11 cellular contexts compared by ENCODE assay signal in the genomic region with DNA sequence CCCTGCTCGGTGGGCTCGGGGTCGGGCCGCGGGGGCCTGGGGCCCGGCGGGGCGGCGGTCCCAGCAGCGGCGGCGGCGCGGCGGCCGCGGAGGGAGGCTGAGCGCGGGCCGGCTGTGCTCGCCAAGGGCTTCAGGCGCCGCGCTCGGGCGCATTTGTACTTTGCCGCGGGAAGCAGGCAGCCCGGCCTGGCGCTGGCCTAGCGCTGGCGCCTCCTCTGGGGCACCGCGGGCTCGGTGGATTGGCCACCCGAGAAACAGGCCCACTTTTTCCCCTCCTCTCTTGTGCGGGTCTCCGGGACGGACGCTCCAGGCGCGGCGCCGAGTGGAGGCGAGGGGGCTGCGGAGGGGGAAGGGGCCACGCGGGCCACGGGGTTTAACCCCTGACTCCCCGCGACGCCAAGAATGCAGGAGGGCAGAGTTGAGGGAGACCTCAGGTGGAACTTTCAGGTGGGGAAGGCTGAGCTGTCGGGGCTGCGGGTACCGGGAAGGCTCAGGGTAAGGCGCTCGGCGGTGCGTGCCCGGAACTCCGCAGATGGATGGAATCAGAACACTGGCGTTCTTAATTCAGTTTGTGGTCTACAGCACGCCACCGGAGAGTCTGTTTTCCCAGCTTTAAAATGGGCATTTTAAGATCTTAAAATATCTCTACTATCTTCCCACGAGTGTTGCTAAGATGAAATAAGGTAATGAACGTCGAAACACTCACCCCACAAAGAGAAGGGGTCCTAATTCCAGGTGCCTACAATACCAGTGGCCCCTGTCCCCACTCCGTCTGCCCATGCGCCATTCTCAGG. TPM values are rescaled to one million over a fixed set of nuclear protein-coding genes. Genes with fewer than 3 reads are reported as not detected.
DNase-seq lines count a peak whose midpoint lies in the region; ATAC-seq, FAIRE-seq and TF ChIP-seq lines count a peak whose summit lies in the region.
"Had no signal": no experiment of that assay in that cellular context is flagged by ENCODE, and none has a peak within 500 bp of the region (broad histone marks: within the 10 kb centered on the region; RNA-seq: fewer than 3 reads in every experiment).

A gene with protein sequence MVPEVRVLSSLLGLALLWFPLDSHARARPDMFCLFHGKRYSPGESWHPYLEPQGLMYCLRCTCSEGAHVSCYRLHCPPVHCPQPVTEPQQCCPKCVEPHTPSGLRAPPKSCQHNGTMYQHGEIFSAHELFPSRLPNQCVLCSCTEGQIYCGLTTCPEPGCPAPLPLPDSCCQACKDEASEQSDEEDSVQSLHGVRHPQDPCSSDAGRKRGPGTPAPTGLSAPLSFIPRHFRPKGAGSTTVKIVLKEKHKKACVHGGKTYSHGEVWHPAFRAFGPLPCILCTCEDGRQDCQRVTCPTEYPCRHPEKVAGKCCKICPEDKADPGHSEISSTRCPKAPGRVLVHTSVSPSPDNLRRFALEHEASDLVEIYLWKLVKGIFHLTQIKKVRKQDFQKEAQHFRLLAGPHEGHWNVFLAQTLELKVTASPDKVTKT (minus strand): TSS at position 126 of the 794 bp plus-strand sequence. CDS start 538 bp downstream, outside the sequence.

- peaks cover 20% of the 10 kb centered on the region for H3K27me3 ChIP-seq in CD8-positive, alpha-beta memory T cell (ENCODE audit: insufficient read depth, low read length, poor library complexity, severe bottlenecking)
- H3K27me3 ChIP-seq in pancreas (peaks cover 0 to 7% (median 4%) of the 10 kb centered on the region in 4 donors), small intestine (ENCODE audit: control insufficient read depth in 2 of 2, insufficient read depth in 2 of 2, low read length in 2 of 2) (peaks cover 7 to 18% of the 10 kb centered on the region in 2 donors)

- CTCF ChIA-PET in CD8-positive, alpha-beta memory T cell (lab: Charles Lee): no interaction called here
- CTCF ChIA-PET in activated CD8-positive, alpha-beta T cell treated with anti-CD3 and anti-CD28 coated beads, Interleukin-2, amount 10 ng/mL, durations not matched to agents 7 days and 5 days (lab: Charles Lee): no interaction called here

- no peak for TF ChIP-seq POLR2A in GM18505 (IDR thresholded peaks at IDR 0.05; ENCODE audit: borderline replicate concordance, extremely low read depth, insufficient read depth, insufficient read length)

- H3K9me3 ChIP-seq in CD8-positive, alpha-beta memory T cell (ENCODE audit: low read length): no peaks in the 10 kb centered on the region
- no peaks in the 10 kb centered on the region for H3K9me3 ChIP-seq in pancreas
- H3K9me3 ChIP-seq in small intestine (ENCODE audit: control insufficient read depth, low read depth): no peaks in the 10 kb centered on the region

- no peaks in the 10 kb centered on the region for H3K9me3 Mint-ChIP-seq in CD8-positive, alpha-beta memory T cell
- no peaks in the 10 kb centered on the region for H3K9me3 Mint-ChIP-seq in activated CD8-positive, alpha-beta T cell treated with anti-CD3 and anti-CD28 coated beads, Interleukin-2, amount 10 ng/mL, durations not matched to agents 7 days and 5 days (ENCODE audit: insufficient read depth)
- H3K9me3 Mint-ChIP-seq: stimulated activated naive CD8-positive, alpha-beta T cell treated with anti-CD3 and anti-CD28 coated beads, Interleukin-15, Interleukin-2, amounts not matched to agents 100 ng/mL and 50 ng/mL, for 24 hours had no signal

- no peak for TF ChIP-seq CTCF in pancreas (IDR thresholded peaks at IDR 0.05)

- no peak within 1 kb of the TSS for H3K4me3 ChIP-seq in CD8-positive, alpha-beta memory T cell (ENCODE audit: low read length)
- peak within 1 kb of the TSS in 2 of 4 donors; percentile 10 to 30 for H3K4me3 ChIP-seq in pancreas
- no peak within 1 kb of the TSS for H3K4me3 ChIP-seq in small intestine (ENCODE audit: low read depth in 1 of 2, low read length in 2 of 2)

- DNase-seq in CD8-positive, alpha-beta memory T cell: no peak
- peak; percentile 18 for DNase-seq in UCSD-AML1 (lab: John Stamatoyannopoulos, UW; ENCODE audit: unreplicated experiment)
- DNase-seq in germinal center (ENCODE audit: low spot score): peak; percentile 22
- peak in 2 of 6 donors; percentile 76 to 84 for DNase-seq in pancreas
- DNase-seq in DMS114 treated with DMSO at 0.1 percent for 48 hours (lab: John Stamatoyannopoulos, UW; ENCODE audit: unreplicated experiment): no peak
- no peak for DNase-seq in small intestine
- DNase-seq in activated CD8-positive, alpha-beta T cell treated with anti-CD3 and anti-CD28 coated beads, Interleukin-2, amount 10 ng/mL, durations not matched to agents 7 days and 5 days: no peak
- DNase-seq: activated CD4-positive, alpha-beta T cell treated with anti-CD3 and anti-CD28 coated beads for 48 hours had no signal

- peaks cover 36 to 65% of the 10 kb centered on the region in 2 donors for H3K27me3 Mint-ChIP-seq in CD8-positive, alpha-beta memory T cell
- H3K27me3 Mint-ChIP-seq in activated CD8-positive, alpha-beta T cell treated with anti-CD3 and anti-CD28 coated beads, Interleukin-2, amount 10 ng/mL, durations not matched to agents 7 days and 5 days (ENCODE audit: low read depth): peaks cover 69% of the 10 kb centered on the region

- 14 to 19% methylated on average over 52 to 69 of the region's 69 CpGs for WGBS in pancreas, 2 donors
- 12 to 30% (median 20%) methylated on average over 31 to 69 of the region's 69 CpGs for WGBS in small intestine, 3 donors

- no peaks in the 10 kb centered on the region for H3K36me3 Mint-ChIP-seq in CD8-positive, alpha-beta memory T cell
- no peaks in the 10 kb centered on the region for H3K36me3 Mint-ChIP-seq in activated CD8-positive, alpha-beta T cell treated with anti-CD3 and anti-CD28 coated beads, Interleukin-2, amount 10 ng/mL, durations not matched to agents 7 days and 5 days (ENCODE audit: low read depth)

- intact Hi-C loops in pancreas (cut with DNase I): loop anchor here in 1 of 3 donors (10.0 kb wide), 1 partner anchor 97 kb away; no protein-coding TSS in a partner anchor

- H3K36me3 ChIP-seq in CD8-positive, alpha-beta memory T cell (ENCODE audit: insufficient read depth, low read length): no peaks in the 10 kb centered on the region
- H3K36me3 ChIP-seq in pancreas (no peaks in the 10 kb centered on the region), small intestine (ENCODE audit: control insufficient read depth in 2 of 2, insufficient read depth in 2 of 2, low read length in 2 of 2) (no peaks in the 10 kb centered on the region)

- peaks cover 5 to 21% (median 6%) of the 10 kb centered on the region in 3 donors for H3K4me1 Mint-ChIP-seq in CD8-positive, alpha-beta memory T cell
- H3K4me1 Mint-ChIP-seq in activated CD8-positive, alpha-beta T cell treated with anti-CD3 and anti-CD28 coated beads, Interleukin-2, amount 10 ng/mL, durations not matched to agents 7 days and 5 days (ENCODE audit: low read depth): no peaks in the 10 kb centered on the region

- H3K27ac ChIP-seq in CD8-positive, alpha-beta memory T cell (ENCODE audit: low read depth, low read length): no peak within 1 kb of the TSS
- H3K27ac ChIP-seq in pancreas (no peak within 1 kb of the TSS), small intestine (ENCODE audit: low read depth in 1 of 2, low read length in 1 of 2) (no peak within 1 kb of the TSS)

- peak within 1 kb of the TSS in 5 of 7 donors; percentile 37 to 71 (median 46) for H3K4me3 Mint-ChIP-seq in CD8-positive, alpha-beta memory T cell
- no peak within 1 kb of the TSS for H3K4me3 Mint-ChIP-seq in activated CD8-positive, alpha-beta T cell treated with anti-CD3 and anti-CD28 coated beads, Interleukin-2, amount 10 ng/mL, durations not matched to agents 7 days and 5 days
- H3K4me3 Mint-ChIP-seq: stimulated activated naive CD8-positive, alpha-beta T cell treated with anti-CD3 and anti-CD28 coated beads, Interleukin-15, Interleukin-2, amounts not matched to agents 100 ng/mL and 50 ng/mL, for 24 hours had no signal

- ATAC-seq in pancreas (peak in 3 of 4 donors; percentile 39 to 66 (median 61)), GM18505 (IDR thresholded peaks at IDR 0.05; ENCODE audit: unreplicated experiment) (no peak)
- no peak for ATAC-seq in activated CD8-positive, alpha-beta T cell treated with anti-CD3 and anti-CD28 coated beads, Interleukin-2, amount 10 ng/mL, durations not matched to agents 7 days and 5 days

- POLR2A ChIA-PET in CD8-positive, alpha-beta memory T cell (lab: Charles Lee): no interaction called here
- POLR2A ChIA-PET in activated CD8-positive, alpha-beta T cell treated with anti-CD3 and anti-CD28 coated beads, Interleukin-2, amount 10 ng/mL, durations not matched to agents 7 days and 5 days (lab: Charles Lee): no interaction called here

- H3K27ac Mint-ChIP-seq in CD8-positive, alpha-beta memory T cell: no peak within 1 kb of the TSS
- H3K27ac Mint-ChIP-seq in activated CD8-positive, alpha-beta T cell treated with anti-CD3 and anti-CD28 coated beads, Interleukin-2, amount 10 ng/mL, durations not matched to agents 7 days and 5 days: no peak within 1 kb of the TSS
- H3K27ac Mint-ChIP-seq: stimulated activated naive CD8-positive, alpha-beta T cell treated with anti-CD3 and anti-CD28 coated beads, Interleukin-15, Interleukin-2, amounts not matched to agents 100 ng/mL and 50 ng/mL, for 24 hours had no signal

- H3K4me1 ChIP-seq in CD8-positive, alpha-beta memory T cell (ENCODE audit: insufficient read depth, low read length): no peaks in the 10 kb centered on the region
- no peaks in the 10 kb centered on the region for H3K4me1 ChIP-seq in pancreas
- H3K4me1 ChIP-seq in small intestine (ENCODE audit: control insufficient read depth in 2 of 2, insufficient read depth in 1 of 2, low read depth in 1 of 2, low read length in 1 of 2): peaks cover 0 to 3% of the 10 kb centered on the region in 2 donors

- FAIRE-seq in pancreas (lab: Jason Lieb, UNC) (no peak), small intestine (lab: Jason Lieb, UNC) (no peak)
- FAIRE-seq: GM12891 had no signal

RNA-seq across cellular contexts. Expression of the gene that starts here (rescaled TPM):
- total RNA-seq in CD8-positive, alpha-beta memory T cell: not detected
- not detected for polyA plus RNA-seq in CD8-positive, alpha-beta memory T cell
- 1 to 10 TPM in 2 of 6 donors, under 1 TPM in 3, not detected in 1; 0.72 to 6.9 (median 0.82) TPM for total RNA-seq in pancreas
- 1 to 10 TPM; 2.0 to 3.8 TPM for polyA plus RNA-seq in pancreas
- polyA plus RNA-seq in small intestine: 1 to 10 TPM; 1.9 to 8.0 (median 3.1) TPM
- not detected for total RNA-seq in activated CD8-positive, alpha-beta T cell treated with anti-CD3 and anti-CD28 coated beads, Interleukin-2, amount 10 ng/mL, durations not matched to agents 7 days and 5 days

Comparison
In these comparisons a context has a peak if more than half of its experiments do, and no peak if none do; other contexts are left out.
1. DNase-seq: peak in UCSD-AML1 (single experiment) and germinal center (single experiment); none in CD8-positive, alpha-beta memory T cell (0 of 5), DMS114 treated with DMSO at 0.1 percent for 48 hours (single experiment), small intestine (single experiment) and activated CD8-positive, alpha-beta T cell treated with anti-CD3 and anti-CD28 coated beads, Interleukin-2, amount 10 ng/mL, durations not matched to agents 7 days and 5 days (single experiment).
2. ATAC-seq: peak in pancreas (3 of 4); none in GM18505 (single experiment) and activated CD8-positive, alpha-beta T cell treated with anti-CD3 and anti-CD28 coated beads, Interleukin-2, amount 10 ng/mL, durations not matched to agents 7 days and 5 days (single experiment).